33 cellular contexts compared by ENCODE assay signal in the genomic region with DNA sequence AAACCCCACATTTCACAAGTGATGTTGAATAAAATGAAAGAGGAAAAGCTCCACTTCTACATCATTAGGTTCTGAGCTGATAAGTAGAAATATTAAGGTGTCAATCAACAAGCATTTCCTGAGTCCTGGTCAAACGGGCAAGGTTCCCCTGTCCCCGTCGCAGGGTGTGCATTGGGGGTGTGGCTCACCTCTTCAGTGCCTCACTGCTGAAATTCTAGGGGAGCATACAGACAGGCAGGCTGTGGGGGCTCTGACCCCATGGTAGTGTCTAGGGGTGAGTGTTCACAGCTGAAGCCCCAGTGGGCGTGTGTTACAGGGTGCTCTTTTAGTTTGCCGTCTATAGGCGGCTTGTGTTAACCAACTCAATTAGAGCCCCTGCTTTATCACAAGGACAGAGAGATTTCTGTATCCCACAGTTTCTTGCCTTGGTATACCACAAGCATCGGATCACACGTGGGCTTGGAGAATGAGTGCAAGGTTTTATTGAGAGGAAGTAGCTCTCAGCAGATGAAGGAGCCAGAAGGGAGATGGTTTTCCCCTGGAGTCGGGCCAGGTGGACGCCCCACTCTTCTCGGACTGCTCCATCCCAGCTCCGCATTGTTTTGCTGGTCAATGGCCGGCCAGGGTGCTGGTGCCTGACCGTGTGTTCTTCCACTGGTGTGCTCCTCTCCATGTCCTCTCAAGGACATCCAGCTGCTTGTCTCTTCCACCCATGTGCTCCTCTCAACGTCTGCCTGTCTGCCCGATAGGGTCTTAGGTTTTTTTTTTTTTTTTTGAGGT.
"Had no signal": no experiment of that assay in that cellular context is flagged by ENCODE, and none has a peak within 500 bp of the region (broad histone marks: within the 10 kb centered on the region; RNA-seq: fewer than 3 reads in every experiment).

No MANE protein-coding gene starts in this region.

- H3K27me3 ChIP-seq: brain microvascular endothelial cell, cardiac muscle cell, MG63, SJCRH30 had no signal

- H3K4me3 ChIP-seq: cardiac muscle cell, MG63, SJCRH30, SK-N-MC had no signal

- H3K27ac ChIP-seq: brain microvascular endothelial cell, cardiac muscle cell, SJCRH30, SK-N-MC had no signal

- ATAC-seq: activated CD4-positive, alpha-beta T cell treated with anti-CD3 and anti-CD28 coated beads for 36 hours; activated CD4-positive, CD25-positive, alpha-beta regulatory T cell treated with anti-CD3 and anti-CD28 coated beads, Interleukin-2, amount 50 U/mL, for 24 hours; activated T-cell treated with anti-CD3 and anti-CD28 coated beads, Interleukin-2, amount 50 U/mL, for 72 hours; activated T-helper 17 cell treated with anti-CD3 and anti-CD28 coated beads, Interleukin-2, amount 50 U/mL, for 72 hours; WTC11 had no signal

- FAIRE-seq: TTC549 had no signal

- DNase-seq: activated CD4-positive, alpha-beta memory T cell treated with anti-CD3 and anti-CD28 coated beads, Interleukin-2, amount 10 ng/mL, durations not matched to agents 7 days and 5 days; activated CD4-positive, alpha-beta T cell treated with anti-CD3 and anti-CD28 coated beads for 36 hours; activated CD4-positive, alpha-beta T cell treated with anti-CD3 and anti-CD28 coated beads, Interleukin-2, amount 50 U/mL, for 1 hour; activated effector memory CD4-positive, alpha-beta T cell treated with anti-CD3 and anti-CD28 coated beads, Interleukin-2, amount 50 U/mL, for 16 hours; activated naive CD4-positive, alpha-beta T cell; activated naive CD4-positive, alpha-beta T cell treated with anti-CD3 and anti-CD28 coated beads, Interleukin-2, amount 50 U/mL, for 16 hours; activated naive CD8-positive, alpha-beta T cell treated with anti-CD3 and anti-CD28 coated beads for 36 hours; activated T-cell treated with anti-CD3 and anti-CD28 coated beads, Interleukin-2, amount 50 U/mL, for 1 hour; activated T-cell treated with anti-CD3 and anti-CD28 coated beads, Interleukin-2, amount 50 U/mL, for 72 hours; amniotic stem cell; aorta; brain microvascular endothelial cell; Kasumi-1; KG1; MG63; MV-4-11; NCI-H1092; NCI-H1436 treated with DMSO at 0.1 percent for 48 hours; NCI-H1694 treated with DMSO at 0.1 percent for 48 hours; NCI-H2029; NCI-H2171; NCI-H510A; NCI-H526; NCI-H748 treated with DMSO at 0.1 percent for 48 hours; NK-92 treated with Interleukin-12 subunit alpha and Interleukin-12 subunit beta, amount 100 ng/mL, for 24 hours; SHP77; SJCRH30 had no signal

- H3K36me3 ChIP-seq: brain microvascular endothelial cell, cardiac muscle cell, MG63, SJCRH30 had no signal

- H3K9me3 ChIP-seq: SJCRH30 had no signal

- H3K4me1 ChIP-seq: SJCRH30 had no signal
